In genomic region chr15:48883699-48884098, GRCh38 we compare ENCODE assay signal across 40 cellular contexts.
"Had no signal": no experiment of that assay in that cellular context is flagged by ENCODE, and none has a peak within 500 bp of the region (broad histone marks: within the 10 kb centered on the region; RNA-seq: fewer than 3 reads in every experiment).

No MANE protein-coding gene starts in this region.

- H3K9me3 ChIP-seq: adrenal gland, ascending aorta, body of pancreas, breast epithelium had no signal

- H3K27ac ChIP-seq: adrenal gland, ascending aorta, body of pancreas, brain microvascular endothelial cell, breast epithelium, cardiac muscle cell had no signal

- FAIRE-seq: astrocyte, bronchial epithelial cell had no signal

- H3K36me3 ChIP-seq: adrenal gland, ascending aorta, brain microvascular endothelial cell, breast epithelium, cardiac muscle cell had no signal

- H3K4me3 ChIP-seq: adrenal gland, ascending aorta, body of pancreas, breast epithelium, cardiac muscle cell had no signal

- H3K4me3 Mint-ChIP-seq: activated naive CD4-positive, alpha-beta T cell treated with anti-CD3 and anti-CD28 coated beads for 36 hours; activated naive CD4-positive, alpha-beta T cell treated with anti-CD3 and anti-CD28 coated beads, Interleukin-2, amount 10 ng/mL, durations not matched to agents 7 days and 5 days; activated naive CD4-positive, alpha-beta T cell treated with anti-CD3 and anti-CD28 coated beads, Interleukin-2, amount 50 U/mL, for 24 hours; activated naive CD8-positive, alpha-beta T cell; activated naive CD8-positive, alpha-beta T cell treated with anti-CD3 and anti-CD28 coated beads for 36 hours; activated naive CD8-positive, alpha-beta T cell treated with anti-CD3 and anti-CD28 coated beads, Interleukin-2, amount 10 ng/mL, durations not matched to agents 7 days and 5 days; activated naive CD8-positive, alpha-beta T cell treated with anti-CD3 and anti-CD28 coated beads, Interleukin-2, amount 50 U/mL, for 24 hours; activated T-cell treated with anti-CD3 and anti-CD28 coated beads, Interleukin-2, amount 50 U/mL, for 24 hours; activated T-cell treated with anti-CD3 and anti-CD28 coated beads, Interleukin-2, amount 50 U/mL, for 4 hours; activated T-cell treated with anti-CD3 and anti-CD28 coated beads, Interleukin-2, amount 50 U/mL, for 72 hours; activated T-helper 1 cell treated with anti-CD3 and anti-CD28 coated beads, Interleukin-12 subunit alpha, Interleukin-12 subunit beta, Interleukin-2, Interleukin-4 antibody, amounts not matched to agents 30 ng/mL and 10 ng/mL and 1 ng/mL, durations not matched to agents 14 hours and 24 hours and 36 hours; activated T-helper 17 cell treated with anti-CD3 and anti-CD28 coated beads, Interleukin-2, amount 50 U/mL, for 72 hours; brain; central memory CD8-positive, alpha-beta T cell had no signal

- H3K27me3 ChIP-seq: adrenal gland, ascending aorta, body of pancreas, brain microvascular endothelial cell, breast epithelium, cardiac muscle cell had no signal

- H3K27ac Mint-ChIP-seq: activated naive CD4-positive, alpha-beta T cell treated with anti-CD3 and anti-CD28 coated beads for 36 hours; activated naive CD4-positive, alpha-beta T cell treated with anti-CD3 and anti-CD28 coated beads, Interleukin-2, amount 10 ng/mL, durations not matched to agents 7 days and 5 days; activated naive CD4-positive, alpha-beta T cell treated with anti-CD3 and anti-CD28 coated beads, Interleukin-2, amount 50 U/mL, for 24 hours; activated naive CD4-positive, alpha-beta T cell treated with anti-CD3 and anti-CD28 coated beads, Interleukin-2, amount 50 U/mL, for 72 hours; activated naive CD8-positive, alpha-beta T cell; activated naive CD8-positive, alpha-beta T cell treated with anti-CD3 and anti-CD28 coated beads for 36 hours; activated naive CD8-positive, alpha-beta T cell treated with anti-CD3 and anti-CD28 coated beads, Interleukin-2, amount 10 ng/mL, durations not matched to agents 7 days and 5 days; activated naive CD8-positive, alpha-beta T cell treated with anti-CD3 and anti-CD28 coated beads, Interleukin-2, amount 50 U/mL, for 24 hours; activated T-cell treated with anti-CD3 and anti-CD28 coated beads, Interleukin-2, amount 50 U/mL, for 24 hours; activated T-cell treated with anti-CD3 and anti-CD28 coated beads, Interleukin-2, amount 50 U/mL, for 72 hours; activated T-helper 1 cell treated with anti-CD3 and anti-CD28 coated beads, Interleukin-12 subunit alpha, Interleukin-12 subunit beta, Interleukin-2, Interleukin-4 antibody, amounts not matched to agents 30 ng/mL and 10 ng/mL and 1 ng/mL, durations not matched to agents 14 hours and 24 hours and 36 hours; activated T-helper 17 cell treated with anti-CD3 and anti-CD28 coated beads, Interleukin-2, amount 50 U/mL, for 72 hours; activated T-helper 2 cell treated with anti-CD3 and anti-CD28 coated beads, Interferon-gamma antibody, Interleukin-2, Interleukin-4, amounts not matched to agents 10 μg/mL and 5 μg/mL and 100 μg/mL, durations not matched to agents 14 hours and 24 hours and 36 hours; brain had no signal

- DNase-seq: activated effector memory CD4-positive, alpha-beta T cell treated with anti-CD3 and anti-CD28 coated beads, Interleukin-2, amount 50 U/mL, for 16 hours; activated effector memory CD4-positive, alpha-beta T cell treated with Interleukin-2 at 50 U/mL for 16 hours; activated gamma-delta T cell; activated gamma-delta T cell treated with Interleukin-2 at 50 U/mL for 16 hours; activated naive CD4-positive, alpha-beta T cell; activated naive CD4-positive, alpha-beta T cell treated with anti-CD3 and anti-CD28 coated beads for 36 hours; activated naive CD4-positive, alpha-beta T cell treated with anti-CD3 and anti-CD28 coated beads, Interleukin-2, amount 10 ng/mL, durations not matched to agents 7 days and 5 days; activated naive CD4-positive, alpha-beta T cell treated with anti-CD3 and anti-CD28 coated beads, Interleukin-2, amount 50 U/mL, for 16 hours; activated naive CD4-positive, alpha-beta T cell treated with Interleukin-2 at 50 U/mL for 16 hours; activated naive CD8-positive, alpha-beta T cell treated with anti-CD3 and anti-CD28 coated beads for 36 hours; activated naive CD8-positive, alpha-beta T cell treated with anti-CD3 and anti-CD28 coated beads, Interleukin-2, amount 10 ng/mL, durations not matched to agents 7 days and 5 days; activated naive CD8-positive, alpha-beta T cell treated with anti-CD3 and anti-CD28 coated beads, Interleukin-2, amount 50 U/mL, for 24 hours; activated T-cell treated with anti-CD3 and anti-CD28 coated beads, Interleukin-2, amount 50 U/mL, for 1 hour; activated T-cell treated with anti-CD3 and anti-CD28 coated beads, Interleukin-2, amount 50 U/mL, for 24 hours; activated T-cell treated with anti-CD3 and anti-CD28 coated beads, Interleukin-2, amount 50 U/mL, for 4 hours; activated T-cell treated with anti-CD3 and anti-CD28 coated beads, Interleukin-2, amount 50 U/mL, for 48 hours; activated T-cell treated with anti-CD3 and anti-CD28 coated beads, Interleukin-2, amount 50 U/mL, for 72 hours; adrenal gland; amniotic stem cell; amygdala; anterior cingulate cortex; aorta; body of pancreas; brain microvascular endothelial cell; caudate nucleus; central memory CD4-positive, alpha-beta T cell; cerebellar nuclear complex had no signal

- H3K9me3 Mint-ChIP-seq: activated naive CD4-positive, alpha-beta T cell treated with anti-CD3 and anti-CD28 coated beads, Interleukin-2, amount 10 ng/mL, durations not matched to agents 7 days and 5 days; activated naive CD8-positive, alpha-beta T cell treated with anti-CD3 and anti-CD28 coated beads, Interleukin-2, amount 10 ng/mL, durations not matched to agents 7 days and 5 days; activated naive CD8-positive, alpha-beta T cell treated with anti-CD3 and anti-CD28 coated beads, Interleukin-2, amount 50 U/mL, for 24 hours; activated T-cell treated with anti-CD3 and anti-CD28 coated beads, Interleukin-2, amount 50 U/mL, for 72 hours; activated T-helper 1 cell treated with anti-CD3 and anti-CD28 coated beads, Interleukin-12 subunit alpha, Interleukin-12 subunit beta, Interleukin-2, Interleukin-4 antibody, amounts not matched to agents 30 ng/mL and 10 ng/mL and 1 ng/mL, durations not matched to agents 14 hours and 24 hours and 36 hours; activated T-helper 17 cell treated with anti-CD3 and anti-CD28 coated beads, Interleukin-2, amount 50 U/mL, for 72 hours; activated T-helper 2 cell treated with anti-CD3 and anti-CD28 coated beads, Interferon-gamma antibody, Interleukin-2, Interleukin-4, amounts not matched to agents 10 μg/mL and 5 μg/mL and 100 μg/mL, durations not matched to agents 14 hours and 24 hours and 36 hours; brain; central memory CD8-positive, alpha-beta T cell had no signal

- ATAC-seq: activated naive CD4-positive, alpha-beta T cell treated with anti-CD3 and anti-CD28 coated beads, Interleukin-2, amount 50 U/mL, for 72 hours; activated naive CD8-positive, alpha-beta T cell treated with anti-CD3 and anti-CD28 coated beads, Interleukin-2, amount 50 U/mL, for 24 hours; activated T-cell treated with anti-CD3 and anti-CD28 coated beads, Interleukin-2, amount 50 U/mL, for 4 hours; activated T-cell treated with anti-CD3 and anti-CD28 coated beads, Interleukin-2, amount 50 U/mL, for 72 hours; activated T-helper 17 cell treated with anti-CD3 and anti-CD28 coated beads, Interleukin-2, amount 50 U/mL, for 72 hours; body of pancreas had no signal
